1 cellular context compared by ENCODE assay signal in genomic region chr19:35296644-35297514, GRCh38.
TF ChIP-seq lines count a peak whose summit lies in the region.

No MANE protein-coding gene starts in this region.

TF ChIP-seq in HepG2, 621 proteins besides CTCF, POLR2A, EP300 and RAD21:
- TF ChIP-seq ZFX (CRISPR knock-in tag; IDR thresholded peaks at IDR 0.05; ENCODE audit: low read depth), result peak; percentile 25; the same call in 1 of the 2 replicates
- TF ChIP-seq DMTF1 (CRISPR knock-in tag; IDR thresholded peaks at IDR 0.05), result no peak
- peak; percentile 95 for TF ChIP-seq ZNF646 (CRISPR knock-in tag; IDR thresholded peaks at IDR 0.05)
- TF ChIP-seq HNRNPL (IDR thresholded peaks at IDR 0.05; ENCODE audit: low read depth, low read length), result peak; percentile 63; the same call in 1 of the 2 replicates
